In genomic region chr16:62068747-62069146, GRCh38 we compare ENCODE assay signal across 13 cellular contexts. TPM values are rescaled to one million over a fixed set of nuclear protein-coding genes. Genes with fewer than 3 reads are reported as not detected.
A peak's percentile ranks its signal among the peaks of the same experiment; 100 is the strongest.
DNase-seq lines count a peak whose midpoint lies in the region; ATAC-seq, FAIRE-seq and TF ChIP-seq lines count a peak whose summit lies in the region.
"Had no signal": no experiment of that assay in that cellular context is flagged by ENCODE, and none has a peak within 500 bp of the region (broad histone marks: within the 10 kb centered on the region; RNA-seq: fewer than 3 reads in every experiment).

No MANE protein-coding gene starts in this region.

- H3K27me3 Mint-ChIP-seq in HFFc6 (ENCODE audit: insufficient read depth), result peaks cover 2% of the 10 kb centered on the region; the same call in 1 of the 2 replicates
- H3K27me3 Mint-ChIP-seq: natural killer cell treated with Interleukin-12 subunit alpha and Interleukin-12 subunit beta and Interleukin-15 and Interleukin-18, amount 100 ng/mL, for 72 hours had no signal

- no peaks in the 10 kb centered on the region for H3K36me3 Mint-ChIP-seq in HFFc6 (ENCODE audit: low read depth)

- no peak for TF ChIP-seq EP300 in ovary (IDR thresholded peaks at IDR 0.05)

- no peaks in the 10 kb centered on the region for H3F3A ChIP-seq in OCI-LY1 (ENCODE audit: insufficient read depth, low read length)

- no peak overlapping the region for H3K27ac Mint-ChIP-seq in HFFc6
- H3K27ac Mint-ChIP-seq: activated naive CD4-positive, alpha-beta T cell treated with anti-CD3 and anti-CD28 coated beads for 36 hours; natural killer cell treated with Interleukin-12 subunit alpha and Interleukin-12 subunit beta and Interleukin-15 and Interleukin-18, amount 100 ng/mL, for 72 hours had no signal

- H3K4me3 ChIP-seq in GM06990 (replicated peaks; ENCODE audit: low read depth, low read length), result no peak overlapping the region
- H3K4me3 ChIP-seq in OCI-LY1 (ENCODE audit: low read depth, low read length, poor library complexity, severe bottlenecking), result no peak overlapping the region
- H3K4me3 ChIP-seq in fibroblast of the aortic adventitia (ENCODE audit: low read depth, low read length), result no peak overlapping the region
- H3K4me3 ChIP-seq in ovary, result no peak overlapping the region
- H3K4me3 ChIP-seq: stomach had no signal

- H3K27ac ChIP-seq in OCI-LY1 (ENCODE audit: low read depth, low read length, poor library complexity, severe bottlenecking), result no peak overlapping the region
- H3K27ac ChIP-seq in ovary, result no peak overlapping the region
- H3K27ac ChIP-seq: stomach had no signal

- H3K9ac ChIP-seq in OCI-LY1 (ENCODE audit: low read length), result no peak overlapping the region

- no peak overlapping the region for H2AFZ ChIP-seq in OCI-LY1 (ENCODE audit: low read length)

- H3K9me3 Mint-ChIP-seq in HFFc6, result peaks cover 45% of the 10 kb centered on the region

- H3K4me1 Mint-ChIP-seq in HFFc6 (ENCODE audit: low read depth), result no peaks in the 10 kb centered on the region

- H3K4me2 ChIP-seq in OCI-LY1 (ENCODE audit: low read length), result no peak overlapping the region

- H3K36me3 ChIP-seq in GM06990 (ENCODE audit: control insufficient read depth, insufficient read depth, low read length) (no peaks in the 10 kb centered on the region), OCI-LY1 (ENCODE audit: insufficient read depth, low read length) (no peaks in the 10 kb centered on the region), ovary (no peaks in the 10 kb centered on the region)
- H3K36me3 ChIP-seq: stomach had no signal

- TF ChIP-seq CTCF in GM06990 (IDR thresholded peaks at IDR 0.05; ENCODE audit: insufficient read depth, low read length, poor library complexity, severe bottlenecking) (peak; percentile 18), OCI-LY1 (IDR thresholded peaks at IDR 0.05; ENCODE audit: low read length) (peak; percentile 54), fibroblast of the aortic adventitia (IDR thresholded peaks at IDR 0.05; ENCODE audit: insufficient read depth, low read length) (peak; percentile 5), HFFc6 (IDR thresholded peaks at IDR 0.05) (no peak; the same call in 1 of the 2 replicates), ovary (IDR thresholded peaks at IDR 0.05) (no peak)

- H3K27me3 ChIP-seq in GM06990 (replicated peaks; ENCODE audit: control insufficient read depth, insufficient read depth, low read length) (no peaks in the 10 kb centered on the region), OCI-LY1 (ENCODE audit: insufficient read depth, low read length) (no peaks in the 10 kb centered on the region), ovary (no peaks in the 10 kb centered on the region)
- H3K27me3 ChIP-seq: stomach had no signal

- no peak for ATAC-seq in HG03108 (IDR thresholded peaks at IDR 0.05; ENCODE audit: unreplicated experiment)
- ATAC-seq: natural killer cell treated with Interleukin-12 subunit alpha and Interleukin-12 subunit beta and Interleukin-15 and Interleukin-18, amount 100 ng/mL, for 72 hours had no signal

- no peaks in the 10 kb centered on the region for H3K9me2 ChIP-seq in OCI-LY1 (ENCODE audit: low read depth, low read length)

- no peak for DNase-seq in GM06990 (ENCODE audit: extremely low read depth, insufficient read length)
- DNase-seq in H54 (ENCODE audit: insufficient read length, low spot score), result peak; percentile 7
- DNase-seq in fibroblast of the aortic adventitia (ENCODE audit: low read depth), result no peak
- DNase-seq in HFFc6, result no peak
- no peak for DNase-seq in ovary
- no peak for DNase-seq in GM03348 (ENCODE audit: low spot score)
- DNase-seq: activated CD4-positive, CD25-positive, alpha-beta regulatory T cell; activated naive CD4-positive, alpha-beta T cell treated with anti-CD3 and anti-CD28 coated beads for 36 hours; effector CD4-positive, alpha-beta T cell; stomach had no signal

- no peaks in the 10 kb centered on the region for H3K4me1 ChIP-seq in OCI-LY1 (ENCODE audit: insufficient read depth, low read length, severe bottlenecking)
- no peaks in the 10 kb centered on the region for H3K4me1 ChIP-seq in ovary (ENCODE audit: insufficient read depth)
- H3K4me1 ChIP-seq: stomach had no signal

- intact Hi-C loops in ovary (cut with DNase I), result no loop called here

- no peak overlapping the region for H3K4me3 Mint-ChIP-seq in HFFc6
- H3K4me3 Mint-ChIP-seq: activated naive CD4-positive, alpha-beta T cell treated with anti-CD3 and anti-CD28 coated beads for 36 hours; natural killer cell treated with Interleukin-12 subunit alpha and Interleukin-12 subunit beta and Interleukin-15 and Interleukin-18, amount 100 ng/mL, for 72 hours had no signal

- TF ChIP-seq POLR2A in H54 (IDR thresholded peaks at IDR 0.05; ENCODE audit: low read depth, low read length) (no peak), ovary (IDR thresholded peaks at IDR 0.05) (no peak)

- 82 to 96% (median 90%) methylated on average over 1 of the region's 1 CpG for WGBS in ovary, 3 donors

- no peak for FAIRE-seq in H54 (lab: Jason Lieb, UNC)

- no peaks in the 10 kb centered on the region for H4K20me1 ChIP-seq in OCI-LY1 (ENCODE audit: insufficient read depth, low read length)

- no peaks in the 10 kb centered on the region for H3K79me2 ChIP-seq in OCI-LY1 (ENCODE audit: insufficient read depth, low read length)

- H3K9me3 ChIP-seq in OCI-LY1 (ENCODE audit: low read length) (no peaks in the 10 kb centered on the region), ovary (no peaks in the 10 kb centered on the region)
- H3K9me3 ChIP-seq: stomach had no signal

RNA-seq across cellular contexts. Expression of gene CDH8, which starts 32.5 kb away (rescaled TPM):
- 1.6 TPM in 1 of 2 replicates, not detected in the other for total RNA-seq in fibroblast of the aortic adventitia (ENCODE audit: low replicate concordance)
- total RNA-seq in HFFc6 (2021; fragmentation: NEBNext Ultra II Directional; extraction: Animal tissue kit (Norgen Biotek cat#: 25700)), result not detected
- total RNA-seq in ovary, result 1 to 10 TPM in 6 of 7 donors, under 1 TPM in 1; 0.42 to 2.9 (median 1.5) TPM
- polyA plus RNA-seq in ovary, result 1 to 10 TPM in 1 of 2 donors, under 1 TPM in 1; 0.78 to 1.1 TPM
- total RNA-seq: activated naive CD4-positive, alpha-beta T cell treated with anti-CD3 and anti-CD28 coated beads for 36 hours had no signal

Comparison
In these comparisons a context has a peak if more than half of its experiments do, and no peak if none do; other contexts are left out.
1. CTCF ChIP-seq: peak in GM06990 (single experiment), OCI-LY1 (single experiment) and fibroblast of the aortic adventitia (single experiment); none in HFFc6 (single experiment) and ovary (0 of 3).